In the genomic region with DNA sequence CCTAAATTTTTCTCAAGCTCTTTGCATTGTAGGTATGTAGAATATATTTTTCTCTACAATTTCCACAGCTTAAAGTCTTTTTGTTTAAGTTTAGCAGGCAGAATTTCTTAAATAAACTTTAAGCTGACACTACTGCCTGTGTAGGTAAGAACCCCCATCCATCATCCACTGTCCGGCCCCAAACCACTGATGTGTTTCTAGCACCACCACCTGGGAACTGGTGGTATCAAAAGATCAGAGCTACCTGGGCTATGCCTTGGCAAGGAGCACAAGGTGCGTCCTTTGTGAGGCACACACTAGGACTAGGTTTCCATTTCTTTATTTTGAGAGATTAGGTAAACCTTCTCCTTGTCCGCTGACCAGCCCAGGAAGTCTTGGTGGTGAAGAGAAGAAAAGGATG, we compare ENCODE assay signal across 10 cellular contexts. TPM values are rescaled to one million over a fixed set of nuclear protein-coding genes. Genes with fewer than 3 reads are reported as not detected.
DNase-seq lines count a peak whose midpoint lies in the region; ATAC-seq and TF ChIP-seq lines count a peak whose summit lies in the region.
"Had no signal": no experiment of that assay in that cellular context is flagged by ENCODE, and none has a peak within 500 bp of the region (broad histone marks: within the 10 kb centered on the region; RNA-seq: fewer than 3 reads in every experiment).

No MANE protein-coding gene starts in this region.

- POLR2A ChIA-PET in WTC11 (lab: Charles Lee), result interaction anchor here (0.5 kb wide), 1 partner anchor 238 kb away, joined by 3 read pairs; no protein-coding TSS in a partner anchor

- no peak overlapping the region for H4K5ac ChIP-seq in mesendoderm (ENCODE audit: low read length)

- no peak overlapping the region for H3K23ac ChIP-seq in mesendoderm (ENCODE audit: low read length)

- no peak overlapping the region for H3K4me3 Mint-ChIP-seq in WTC11

- no peak overlapping the region for H3K56ac ChIP-seq in mesendoderm (ENCODE audit: low read length)

- peak; percentile 98 for ATAC-seq in WTC11
- ATAC-seq in HG02588 (IDR thresholded peaks at IDR 0.05; ENCODE audit: unreplicated experiment), result no peak
- no peak for ATAC-seq in GM21447 (IDR thresholded peaks at IDR 0.05; ENCODE audit: unreplicated experiment)

- no peaks in the 10 kb centered on the region for H3K27me3 ChIP-seq in mesendoderm (ENCODE audit: insufficient read depth, low read length, poor library complexity)

- TF ChIP-seq CTCF in GM12864 (IDR thresholded peaks at IDR 0.05; ENCODE audit: low read depth, low read length, missing control alignments) (peak; percentile 49), WTC11 (IDR thresholded peaks at IDR 0.05) (no peak)

- H2AK5ac ChIP-seq in mesendoderm (ENCODE audit: low read length), result no peak overlapping the region

- no CpG with 5 or more reads among the region's 3 CpGs for WGBS in mesendoderm (ENCODE audit: extremely low coverage, insufficient coverage, low lambda C conversion rate)

- CTCF ChIA-PET in WTC11 (lab: Charles Lee), result interaction anchor here (0.6 to 6.5 kb wide), 61 partner anchors 14 to 539 kb away, joined by 3 to 123 read pairs (median 5); partner anchors contain the start of genes IVL, SMCP, SPRR1A and SPRR3

- no peaks in the 10 kb centered on the region for H3K4me1 ChIP-seq in mesendoderm (ENCODE audit: control insufficient read depth, low read depth, low read length)

- no peaks in the 10 kb centered on the region for H3K79me2 ChIP-seq in mesendoderm (ENCODE audit: control insufficient read depth, insufficient read depth, low read length)

- no peak overlapping the region for H2BK15ac ChIP-seq in mesendoderm (replicated peaks; ENCODE audit: low read depth)

- H3K18ac ChIP-seq in mesendoderm (ENCODE audit: low read length), result no peak overlapping the region

- H3K36me3 Mint-ChIP-seq in WTC11, result no peaks in the 10 kb centered on the region

- H2BK120ac ChIP-seq in mesendoderm (ENCODE audit: low read depth, low read length), result no peak overlapping the region

- H3K4me3 ChIP-seq in GM12864 (ENCODE audit: low read depth, low read length), result no peak overlapping the region
- H3K4me3 ChIP-seq in mesendoderm (ENCODE audit: low read length), result no peak overlapping the region

- no peak overlapping the region for H2BK5ac ChIP-seq in mesendoderm (ENCODE audit: low read length)

- no peaks in the 10 kb centered on the region for H3K36me3 ChIP-seq in mesendoderm (ENCODE audit: control insufficient read depth, insufficient read depth, low read length)

- no peak overlapping the region for H3K4ac ChIP-seq in mesendoderm (ENCODE audit: low read depth, low read length)

- peaks cover 10% of the 10 kb centered on the region for H3K9me3 Mint-ChIP-seq in WTC11

- no peak overlapping the region for H3K27ac ChIP-seq in mesendoderm (ENCODE audit: low read depth, low read length)

- H3K27me3 Mint-ChIP-seq in WTC11 (ENCODE audit: low read depth), result peaks cover 6% of the 10 kb centered on the region

- no peak overlapping the region for H3K27ac Mint-ChIP-seq in WTC11

- H3K79me1 ChIP-seq in mesendoderm (ENCODE audit: low read length), result no peaks in the 10 kb centered on the region

- no peak for DNase-seq in GM12864 (ENCODE audit: low read depth)
- peak; percentile 5 for DNase-seq in M059J (ENCODE audit: low read depth)
- DNase-seq in WTC11 (ENCODE audit: low spot score), result peak; percentile 73
- DNase-seq in mesendoderm, result peak; percentile 73
- DNase-seq in NCI-H446 treated with DMSO at 0.1 percent for 48 hours (lab: John Stamatoyannopoulos, UW), result no peak
- DNase-seq in T1000 (lab: John Stamatoyannopoulos, UW), result no peak
- DNase-seq: effector CD4-positive, alpha-beta T cell; NK-92 treated with Interleukin-12 subunit alpha and Interleukin-12 subunit beta, amount 100 ng/mL, for 24 hours had no signal

- no peak overlapping the region for H4K8ac ChIP-seq in mesendoderm (ENCODE audit: low read depth, low read length)

- H3K4me2 ChIP-seq in mesendoderm (ENCODE audit: low read length), result no peak overlapping the region

- no peak overlapping the region for H3K9ac ChIP-seq in mesendoderm (ENCODE audit: low read length)

- H3K4me1 Mint-ChIP-seq in WTC11, result peaks cover 7% of the 10 kb centered on the region

TF ChIP-seq in WTC11, 78 proteins besides CTCF, POLR2A, EP300 and RAD21:
- TF ChIP-seq PRRX2 (CRISPR knock-in tag; IDR thresholded peaks at IDR 0.05) (no peak), NFE2L1 (CRISPR knock-in tag; IDR thresholded peaks at IDR 0.05) (no peak), ZNF512 (CRISPR knock-in tag; IDR thresholded peaks at IDR 0.05; ENCODE audit: borderline replicate concordance) (no peak), PRDM15 (CRISPR knock-in tag; IDR thresholded peaks at IDR 0.05) (no peak), SMAD3 (CRISPR knock-in tag; IDR thresholded peaks at IDR 0.05; ENCODE audit: borderline replicate concordance) (no peak), ZNF121 (CRISPR knock-in tag; IDR thresholded peaks at IDR 0.05) (no peak), KAT7 (CRISPR knock-in tag; IDR thresholded peaks at IDR 0.05; ENCODE audit: borderline replicate concordance) (no peak)
- TF ChIP-seq, protein P1, sequence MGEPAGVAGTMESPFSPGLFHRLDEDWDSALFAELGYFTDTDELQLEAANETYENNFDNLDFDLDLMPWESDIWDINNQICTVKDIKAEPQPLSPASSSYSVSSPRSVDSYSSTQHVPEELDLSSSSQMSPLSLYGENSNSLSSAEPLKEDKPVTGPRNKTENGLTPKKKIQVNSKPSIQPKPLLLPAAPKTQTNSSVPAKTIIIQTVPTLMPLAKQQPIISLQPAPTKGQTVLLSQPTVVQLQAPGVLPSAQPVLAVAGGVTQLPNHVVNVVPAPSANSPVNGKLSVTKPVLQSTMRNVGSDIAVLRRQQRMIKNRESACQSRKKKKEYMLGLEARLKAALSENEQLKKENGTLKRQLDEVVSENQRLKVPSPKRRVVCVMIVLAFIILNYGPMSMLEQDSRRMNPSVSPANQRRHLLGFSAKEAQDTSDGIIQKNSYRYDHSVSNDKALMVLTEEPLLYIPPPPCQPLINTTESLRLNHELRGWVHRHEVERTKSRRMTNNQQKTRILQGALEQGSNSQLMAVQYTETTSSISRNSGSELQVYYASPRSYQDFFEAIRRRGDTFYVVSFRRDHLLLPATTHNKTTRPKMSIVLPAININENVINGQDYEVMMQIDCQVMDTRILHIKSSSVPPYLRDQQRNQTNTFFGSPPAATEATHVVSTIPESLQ (CRISPR knock-in tag; IDR thresholded peaks at IDR 0.05), result no peak
- TF ChIP-seq, protein P2, sequence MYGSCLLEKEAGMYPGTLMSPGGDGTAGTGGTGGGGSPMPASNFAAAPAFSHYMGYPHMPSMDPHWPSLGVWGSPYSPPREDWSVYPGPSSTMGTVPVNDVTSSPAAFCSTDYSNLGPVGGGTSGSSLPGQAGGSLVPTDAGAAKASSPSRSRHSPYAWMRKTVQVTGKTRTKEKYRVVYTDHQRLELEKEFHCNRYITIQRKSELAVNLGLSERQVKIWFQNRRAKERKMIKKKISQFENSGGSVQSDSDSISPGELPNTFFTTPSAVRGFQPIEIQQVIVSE (CRISPR knock-in tag; IDR thresholded peaks at IDR 0.05; ENCODE audit: borderline replicate concordance), result no peak

RNA-seq across cellular contexts. Expression of gene LELP1, which starts 10.5 kb away (rescaled TPM):
- total RNA-seq in M059J (2014; rRNA removed; shearing (Covaris generic)), result not detected in 2 replicates
- not detected in 3 replicates for total RNA-seq in WTC11 (2021)
- not detected for polyA plus RNA-seq in mesendoderm (2013, experiment 1 of 2)
- polyA plus RNA-seq in mesendoderm (2013, experiment 2 of 2), result not detected

RNA-seq across cellular contexts. Expression of gene PRR9, which starts 24.7 kb away (rescaled TPM):
- total RNA-seq in M059J (2014; rRNA removed; shearing (Covaris generic)), result not detected in 2 replicates
- not detected in 3 replicates for total RNA-seq in WTC11 (2021)
- 0.21 TPM for polyA plus RNA-seq in mesendoderm (2013, experiment 1 of 2)
- polyA plus RNA-seq in mesendoderm (2013, experiment 2 of 2), result 0.45 TPM

RNA-seq across cellular contexts. Expression of gene SPRR2G, which starts 42.0 kb away (rescaled TPM):
- total RNA-seq in M059J (2014; rRNA removed; shearing (Covaris generic)), result not detected in 2 replicates
- not detected in 3 replicates for total RNA-seq in WTC11 (2021)
- polyA plus RNA-seq in mesendoderm (2013, experiment 1 of 2), result not detected
- polyA plus RNA-seq in mesendoderm (2013, experiment 2 of 2), result not detected

Comparison
In these comparisons a context has a peak if more than half of its experiments do, and no peak if none do; other contexts are left out.
1. DNase-seq: peak in M059J (single experiment), WTC11 (single experiment) and mesendoderm (single experiment); none in GM12864 (single experiment), NCI-H446 treated with DMSO at 0.1 percent for 48 hours (single experiment) and T1000 (single experiment).